In the genomic region with DNA sequence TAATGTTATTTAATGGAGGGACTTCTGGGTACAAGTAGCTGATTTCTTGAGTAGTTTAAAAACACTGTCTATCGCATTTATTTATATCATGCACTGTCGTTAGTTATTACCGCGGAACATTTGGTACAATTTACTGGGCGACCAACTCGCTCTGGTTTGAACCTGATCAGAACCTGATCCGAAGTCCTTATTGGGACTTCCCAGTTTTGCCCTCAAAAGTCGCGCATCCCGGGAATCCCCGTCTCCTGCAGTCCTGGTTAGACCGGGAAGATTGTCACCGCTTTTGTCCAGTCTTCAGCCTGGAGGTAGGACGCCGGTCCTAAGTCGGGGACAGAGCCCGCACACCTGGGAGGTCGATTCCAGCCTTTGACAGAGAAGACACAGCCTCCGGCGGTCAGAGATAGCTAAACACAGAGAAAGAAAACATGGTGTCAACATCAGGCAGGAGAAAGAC, we compare ENCODE assay signal across 8 cellular contexts. TPM values are rescaled to one million over a fixed set of nuclear protein-coding genes. Genes with fewer than 3 reads are reported as not detected.
DNase-seq lines count a peak whose midpoint lies in the region; ATAC-seq lines count a peak whose summit lies in the region.

No MANE protein-coding gene starts in this region.

- H3K4ac ChIP-seq in mesenchymal stem cell (ENCODE audit: low read depth in 1 of 2, low read length in 2 of 2): peak overlapping the region in 1 of 2 experiments; percentile 13

- no peak overlapping the region for H2BK12ac ChIP-seq in mesenchymal stem cell (ENCODE audit: low read length in 2 of 2)

- H2BK120ac ChIP-seq in mesenchymal stem cell (ENCODE audit: low read depth, low read length): no peak overlapping the region

- H3K79me1 ChIP-seq in mesenchymal stem cell (replicated peaks; ENCODE audit: low read length, poor library complexity, severe bottlenecking): peaks cover 18% of the 10 kb centered on the region

- H3K23ac ChIP-seq in mesenchymal stem cell (ENCODE audit: low read length in 2 of 2): peak overlapping the region in 1 of 2 experiments; percentile 41

- no peak overlapping the region for H2BK15ac ChIP-seq in mesenchymal stem cell (ENCODE audit: low read depth, poor library complexity, severe bottlenecking)

- peak overlapping the region; percentile 32 for H2AFZ ChIP-seq in mesenchymal stem cell (ENCODE audit: low read depth, low read length)

- H3K27ac Mint-ChIP-seq in CD8-positive, alpha-beta memory T cell: peak overlapping the region; percentile 95 to 100 (median 100)
- peak overlapping the region; percentile 98 for H3K27ac Mint-ChIP-seq in T-helper 17 cell

- H3K9me3 Mint-ChIP-seq in CD8-positive, alpha-beta memory T cell: no peaks in the 10 kb centered on the region

- H3K4me3 ChIP-seq in CD8-positive, alpha-beta memory T cell (ENCODE audit: low read length): peak overlapping the region; percentile 91
- H3K4me3 ChIP-seq in ectodermal cell (ENCODE audit: insufficient read depth, low read depth, low read length) (peak overlapping the region; percentile 83), mesenchymal stem cell (ENCODE audit: insufficient read depth in 1 of 2, low read depth in 1 of 2, low read length in 2 of 2) (peak overlapping the region; percentile 93 to 96)

- H3K4me1 ChIP-seq in CD8-positive, alpha-beta memory T cell (ENCODE audit: insufficient read depth, low read length): peaks cover 31% of the 10 kb centered on the region
- H3K4me1 ChIP-seq in ectodermal cell (ENCODE audit: control insufficient read depth, insufficient read depth, low read length) (peaks cover 6% of the 10 kb centered on the region), mesenchymal stem cell (ENCODE audit: control insufficient read depth, insufficient read depth, low read depth, low read length) (peaks cover 7% of the 10 kb centered on the region)

- peaks cover 40 to 60% (median 44%) of the 10 kb centered on the region in 3 donors for H3K4me1 Mint-ChIP-seq in CD8-positive, alpha-beta memory T cell
- H3K4me1 Mint-ChIP-seq in T-helper 17 cell: peaks cover 38% of the 10 kb centered on the region

- no peak overlapping the region for H2AK5ac ChIP-seq in mesenchymal stem cell (ENCODE audit: low read length, severe bottlenecking)

- H3K36me3 ChIP-seq in CD8-positive, alpha-beta memory T cell (ENCODE audit: insufficient read depth, low read length): no peaks in the 10 kb centered on the region
- H3K36me3 ChIP-seq in ectodermal cell (ENCODE audit: control insufficient read depth, insufficient read depth, low read length) (peaks cover 7% of the 10 kb centered on the region), mesenchymal stem cell (ENCODE audit: control insufficient read depth in 1 of 2, insufficient read depth in 2 of 2, low read depth in 1 of 2, low read length in 2 of 2) (peaks cover 0 to 17% of the 10 kb centered on the region in 2 experiments)

- H3K14ac ChIP-seq in mesenchymal stem cell (ENCODE audit: low read length in 2 of 2): peak overlapping the region in 1 of 2 experiments; percentile 79

- no peak overlapping the region for H4K91ac ChIP-seq in mesenchymal stem cell (ENCODE audit: low read length)

- peak overlapping the region; percentile 96 for H3K27ac ChIP-seq in CD8-positive, alpha-beta memory T cell (ENCODE audit: low read depth, low read length)
- peak overlapping the region; percentile 61 for H3K27ac ChIP-seq in ectodermal cell (ENCODE audit: insufficient read depth, low read depth, low read length, poor library complexity, severe bottlenecking)
- H3K27ac ChIP-seq in mesenchymal stem cell (ENCODE audit: low read length, poor library complexity, severe bottlenecking): no peak overlapping the region

- ATAC-seq in HG02642 (IDR thresholded peaks at IDR 0.05; ENCODE audit: poor library complexity, unreplicated experiment) (peak; percentile 9), T-helper 17 cell (no peak), GM19397 (IDR thresholded peaks at IDR 0.05; ENCODE audit: unreplicated experiment) (no peak), GM19467 (IDR thresholded peaks at IDR 0.05; ENCODE audit: unreplicated experiment) (no peak)

- CTCF ChIA-PET in CD8-positive, alpha-beta memory T cell (lab: Charles Lee): interaction anchor here (1.0 to 8.8 kb wide), 6 partner anchors 8 to 34 kb away, joined by 3 to 71 read pairs (median 14); partner anchors contain the start of gene FBXL3

- H3K4me2 ChIP-seq in mesenchymal stem cell (ENCODE audit: low read length, poor library complexity, severe bottlenecking): peak overlapping the region; percentile 95

- POLR2A ChIA-PET in CD8-positive, alpha-beta memory T cell (lab: Charles Lee): interaction anchor here (0.9 to 3.9 kb wide), 8 partner anchors 9 to 1231 kb away, joined by 3 to 95 read pairs (median 5); partner anchors contain the start of genes FBXL3, KCTD12 and MYCBP2

- no peak overlapping the region for H2BK5ac ChIP-seq in mesenchymal stem cell (ENCODE audit: low read depth, low read length, poor library complexity, severe bottlenecking)

- WGBS in ectodermal cell, 2 experiments: 0 to 1% methylated on average over 20 of the region's 20 CpGs
- 2% methylated on average over 20 of the region's 20 CpGs for WGBS in mesenchymal stem cell

- peak overlapping the region; percentile 90 to 98 (median 95) for H3K4me3 Mint-ChIP-seq in CD8-positive, alpha-beta memory T cell
- H3K4me3 Mint-ChIP-seq in T-helper 17 cell: peak overlapping the region; percentile 96

- peaks cover 9 to 12% of the 10 kb centered on the region in 2 donors for H3K27me3 Mint-ChIP-seq in CD8-positive, alpha-beta memory T cell
- H3K27me3 Mint-ChIP-seq in T-helper 17 cell: no peaks in the 10 kb centered on the region

- no peaks in the 10 kb centered on the region for H3K9me3 ChIP-seq in CD8-positive, alpha-beta memory T cell (ENCODE audit: low read length)
- no peaks in the 10 kb centered on the region for H3K9me3 ChIP-seq in T-helper 17 cell (ENCODE audit: control insufficient read depth, low read length, poor library complexity, severe bottlenecking)
- H3K9me3 ChIP-seq in ectodermal cell (ENCODE audit: control insufficient read depth, low read length): no peaks in the 10 kb centered on the region
- H3K9me3 ChIP-seq in mesenchymal stem cell (ENCODE audit: control insufficient read depth, low read length): no peaks in the 10 kb centered on the region

- H3K27me3 ChIP-seq in CD8-positive, alpha-beta memory T cell (ENCODE audit: insufficient read depth, low read length, poor library complexity, severe bottlenecking): peaks cover 14% of the 10 kb centered on the region
- H3K27me3 ChIP-seq in ectodermal cell (ENCODE audit: control insufficient read depth, insufficient read depth, low read length, poor library complexity, severe bottlenecking) (peaks cover 8% of the 10 kb centered on the region), mesenchymal stem cell (ENCODE audit: control insufficient read depth in 1 of 2, insufficient read depth in 1 of 2, low read length in 2 of 2) (no peaks in the 10 kb centered on the region)

- H4K8ac ChIP-seq in mesenchymal stem cell (ENCODE audit: low read length): peak overlapping the region; percentile 97

- peaks cover 0 to 22% (median 4%) of the 10 kb centered on the region in 3 donors for H3K36me3 Mint-ChIP-seq in CD8-positive, alpha-beta memory T cell
- H3K36me3 Mint-ChIP-seq in T-helper 17 cell (ENCODE audit: low read depth): peaks cover 5% of the 10 kb centered on the region

- peak overlapping the region in 1 of 2 experiments; percentile 52 for H3K18ac ChIP-seq in mesenchymal stem cell (ENCODE audit: low read depth in 1 of 2, low read length in 2 of 2)

- peak overlapping the region; percentile 98 for H3K9ac ChIP-seq in mesenchymal stem cell (ENCODE audit: low read length)

- DNase-seq in CD8-positive, alpha-beta memory T cell: peak in 2 of 5 donors; percentile 8 to 50
- DNase-seq in T-helper 17 cell: peak in 2 of 3 donors; percentile 11 to 15
- DNase-seq in mesenchymal stem cell: peak; percentile 75
- peak; percentile 67 for DNase-seq in superior temporal gyrus (ENCODE audit: extremely low spot score)

RNA-seq across cellular contexts. Expression of gene CLN5, which starts 0.7 kb away (rescaled TPM):
- 10 to 100 TPM; 14.0 to 15.9 TPM for total RNA-seq in CD8-positive, alpha-beta memory T cell
- 12.0 TPM for polyA plus RNA-seq in CD8-positive, alpha-beta memory T cell
- 10 to 100 TPM; 21.5 to 32.8 TPM for total RNA-seq in T-helper 17 cell
- 17.1 TPM for polyA plus RNA-seq in ectodermal cell (2013, experiment 1 of 4)
- polyA plus RNA-seq in ectodermal cell (2013, experiment 2 of 4): 16.6 TPM
- polyA plus RNA-seq in ectodermal cell (2013, experiment 3 of 4): 16.3 TPM
- 17.4 TPM for polyA plus RNA-seq in ectodermal cell (2013, experiment 4 of 4)
- polyA plus RNA-seq in mesenchymal stem cell (2013, experiment 1 of 2): 28.2 TPM
- polyA plus RNA-seq in mesenchymal stem cell (2013, experiment 2 of 2): 30.8 TPM

RNA-seq across cellular contexts. Expression of gene FBXL3, which starts 34.4 kb away (rescaled TPM):
- total RNA-seq in CD8-positive, alpha-beta memory T cell: 10 to 100 TPM; 41.7 to 45.0 TPM
- polyA plus RNA-seq in CD8-positive, alpha-beta memory T cell: 34.5 TPM
- 10 to 100 TPM; 74.3 to 81.2 TPM for total RNA-seq in T-helper 17 cell
- polyA plus RNA-seq in ectodermal cell (2013, experiment 1 of 4): 18.9 TPM
- 16.9 TPM for polyA plus RNA-seq in ectodermal cell (2013, experiment 2 of 4)
- polyA plus RNA-seq in ectodermal cell (2013, experiment 3 of 4): 18.4 TPM
- polyA plus RNA-seq in ectodermal cell (2013, experiment 4 of 4): 18.7 TPM
- 20.0 TPM for polyA plus RNA-seq in mesenchymal stem cell (2013, experiment 1 of 2)
- polyA plus RNA-seq in mesenchymal stem cell (2013, experiment 2 of 2): 22.4 TPM

RNA-seq across cellular contexts. Expression of gene ACOD1, which starts 44.3 kb away (rescaled TPM):
- not detected for total RNA-seq in CD8-positive, alpha-beta memory T cell
- not detected for polyA plus RNA-seq in CD8-positive, alpha-beta memory T cell
- not detected for total RNA-seq in T-helper 17 cell
- polyA plus RNA-seq in ectodermal cell (2013, experiment 1 of 4): not detected
- polyA plus RNA-seq in ectodermal cell (2013, experiment 2 of 4): not detected
- not detected for polyA plus RNA-seq in ectodermal cell (2013, experiment 3 of 4)
- polyA plus RNA-seq in ectodermal cell (2013, experiment 4 of 4): not detected
- not detected for polyA plus RNA-seq in mesenchymal stem cell (2013, experiment 1 of 2)
- polyA plus RNA-seq in mesenchymal stem cell (2013, experiment 2 of 2): not detected
